ENCODE assay signal across 10 cellular contexts in the genomic region with DNA sequence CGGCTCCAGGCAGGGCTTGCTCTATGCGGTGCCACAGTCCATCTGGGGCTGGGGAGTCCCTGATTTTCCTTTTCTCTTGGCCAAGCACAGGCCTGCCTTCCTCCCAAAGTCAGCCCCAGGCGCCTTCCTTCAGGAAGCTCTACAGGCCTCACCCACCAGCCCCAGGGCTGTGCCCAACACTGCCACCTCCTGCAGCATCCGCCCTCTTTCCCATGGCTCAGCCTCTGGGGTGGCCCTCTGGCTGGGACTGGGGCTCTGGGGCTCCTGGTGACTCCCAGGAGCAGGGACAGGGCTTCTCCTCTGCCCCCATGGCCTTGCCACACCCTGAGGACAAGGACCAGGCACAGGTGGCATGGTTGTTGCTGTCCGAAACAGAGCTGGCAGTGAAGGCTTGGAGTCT. TPM values are rescaled to one million over a fixed set of nuclear protein-coding genes. Genes with fewer than 3 reads are reported as not detected.
DNase-seq lines count a peak whose midpoint lies in the region; ATAC-seq, FAIRE-seq and TF ChIP-seq lines count a peak whose summit lies in the region.
"Had no signal": no experiment of that assay in that cellular context is flagged by ENCODE, and none has a peak within 500 bp of the region (broad histone marks: within the 10 kb centered on the region; RNA-seq: fewer than 3 reads in every experiment).

No MANE protein-coding gene starts in this region.

- H3K36me3 ChIP-seq in PC-3 (ENCODE audit: low read depth, low read length) = peaks cover 25% of the 10 kb centered on the region; the same call in 1 of the 2 replicates
- H3K36me3 ChIP-seq in bronchial epithelial cell (ENCODE audit: control insufficient read depth, insufficient read depth, low read length) = peaks cover 25% of the 10 kb centered on the region
- peaks cover 5% of the 10 kb centered on the region for H3K36me3 ChIP-seq in lower lobe of right lung
- H3K36me3 ChIP-seq in stomach smooth muscle (ENCODE audit: control insufficient read depth in 2 of 2, insufficient read depth in 2 of 2, low read length in 2 of 2) = no peaks in the 10 kb centered on the region

- peak overlapping the region; percentile 73 for H3K9ac ChIP-seq in PC-3 (ENCODE audit: low read length)
- peak overlapping the region; percentile 15 to 51 for H3K9ac ChIP-seq in stomach smooth muscle (ENCODE audit: low read length in 2 of 2)

- no TSS peak for BruUV-seq in PC-3 (replicated peaks; lab: Mats Ljungman, UMichigan)

- no peaks in the 10 kb centered on the region for H3F3A ChIP-seq in PC-3 (ENCODE audit: low read length, unreplicated experiment)

- POLR2A ChIA-PET in PC-3 (lab: Charles Lee; ENCODE audit: unreplicated experiment) (no interaction called here), HEK293T (lab: Yijun Ruan, JAX) (no interaction called here)

- H3K9me3 ChIP-seq in PC-3 (ENCODE audit: low read length) (no peaks in the 10 kb centered on the region), lower lobe of right lung (no peaks in the 10 kb centered on the region), stomach smooth muscle (ENCODE audit: control insufficient read depth in 2 of 2, low read length in 2 of 2) (no peaks in the 10 kb centered on the region)

- H3K9me2 ChIP-seq in PC-3 (replicated peaks; ENCODE audit: low read length) = no peaks in the 10 kb centered on the region

- no peak for FAIRE-seq in bronchial epithelial cell (lab: Jason Lieb, UNC)

- H2AFZ ChIP-seq in PC-3 (ENCODE audit: low read length) = peak overlapping the region; percentile 72; the same call in 1 of the 2 replicates

- CTCF ChIA-PET in PC-3 (lab: Charles Lee) (interaction anchor here (0.6 to 1.5 kb wide), 2 partner anchors 15 to 23 kb away, joined by 3 to 4 read pairs; no protein-coding TSS in a partner anchor), HEK293T (lab: Yijun Ruan, JAX) (interaction anchor here (0.9 kb wide), 1 partner anchor 26 kb away, joined by 3 read pairs; no protein-coding TSS in a partner anchor)

- peak; percentile 26; the same call in 1 of the 2 replicates for TF ChIP-seq CTCF in PC-3 (conservative IDR thresholded peaks at IDR 0.05; ENCODE audit: low read depth, low read length)
- no peak for TF ChIP-seq CTCF in bronchial epithelial cell (IDR thresholded peaks at IDR 0.05; ENCODE audit: insufficient read depth, low read length, severe bottlenecking)
- TF ChIP-seq CTCF in lower lobe of right lung (IDR thresholded peaks at IDR 0.05) = no peak

- H3K27ac ChIP-seq in PC-3 (ENCODE audit: low read length) (peak overlapping the region; percentile 39), lower lobe of right lung (peak overlapping the region; percentile 80), stomach smooth muscle (ENCODE audit: low read length) (peak overlapping the region; percentile 6)

- peak overlapping the region; percentile 97 for H3K4me3 ChIP-seq in PC-3 (ENCODE audit: low read length)
- H3K4me3 ChIP-seq in bronchial epithelial cell (ENCODE audit: low read depth, low read length) = peak overlapping the region; percentile 97
- H3K4me3 ChIP-seq in lower lobe of right lung = peak overlapping the region; percentile 55
- peak overlapping the region in 1 of 2 donors; percentile 52 for H3K4me3 ChIP-seq in stomach smooth muscle (ENCODE audit: low read length in 2 of 2)

- H3K4me2 ChIP-seq in PC-3 (ENCODE audit: low read length) = peak overlapping the region; percentile 97

- H4K20me1 ChIP-seq in PC-3 (ENCODE audit: low read length) = 0 out of 2 replicates have a peak, but pooled peaks cover 12% of the 10 kb centered on the region

- peaks cover 40% of the 10 kb centered on the region for H3K79me2 ChIP-seq in PC-3 (ENCODE audit: low read length)

- H3K27me3 ChIP-seq in PC-3 (ENCODE audit: low read length) (no peaks in the 10 kb centered on the region), bronchial epithelial cell (ENCODE audit: control insufficient read depth, insufficient read depth, low read length) (no peaks in the 10 kb centered on the region), lower lobe of right lung (ENCODE audit: low read depth) (peaks cover 27% of the 10 kb centered on the region), stomach smooth muscle (ENCODE audit: control insufficient read depth in 1 of 2, insufficient read depth in 2 of 2, low read length in 2 of 2) (peaks cover 35 to 36% of the 10 kb centered on the region in 2 donors)

- H3K4me1 ChIP-seq in PC-3 (ENCODE audit: insufficient read depth, low read length) (peaks cover 30% of the 10 kb centered on the region), lower lobe of right lung (peaks cover 18% of the 10 kb centered on the region), stomach smooth muscle (ENCODE audit: control insufficient read depth, insufficient read depth, low read length) (peaks cover 13% of the 10 kb centered on the region)

- peak; percentile 14 for ATAC-seq in PC-3
- peak; percentile 2 to 13 for ATAC-seq in lower lobe of right lung
- no peak for ATAC-seq in GM19397 (IDR thresholded peaks at IDR 0.05; ENCODE audit: unreplicated experiment)
- ATAC-seq in GM18870 (IDR thresholded peaks at IDR 0.05; ENCODE audit: unreplicated experiment) = no peak

- intact Hi-C loops in PC-3 (cut with micrococcal nuclease) (loop anchor here (2.0 kb wide), 1 partner anchor 25 kb away; no protein-coding TSS in a partner anchor), lower lobe of right lung (cut with DNase I) (no loop called here)

- DNase-seq in PC-3 = peak; percentile 50
- no peak for DNase-seq in bronchial epithelial cell (ENCODE audit: low read depth)
- peak; percentile 46 for DNase-seq in lower lobe of right lung
- DNase-seq in NCI-H446 treated with DMSO at 0.1 percent for 48 hours (lab: John Stamatoyannopoulos, UW) = no peak
- no peak for DNase-seq in HEK293T (ENCODE audit: extremely low spot score)
- DNase-seq: activated CD4-positive, alpha-beta T cell treated with anti-CD3 and anti-CD28 coated beads for 36 hours; hippocampal formation had no signal

TF ChIP-seq in HEK293T, 16 proteins besides CTCF, POLR2A, EP300 and RAD21:
- TF ChIP-seq CTBP1 (IDR thresholded peaks at IDR 0.05; ENCODE audit: borderline replicate concordance) (no peak), TARDBP (IDR thresholded peaks at IDR 0.05) (no peak), ELF4 (IDR thresholded peaks at IDR 0.05) (no peak), BHLHE40 (IDR thresholded peaks at IDR 0.05; ENCODE audit: borderline replicate concordance) (no peak), HDGF (IDR thresholded peaks at IDR 0.05; ENCODE audit: borderline replicate concordance) (no peak), FOXM1 (IDR thresholded peaks at IDR 0.05; ENCODE audit: borderline replicate concordance) (no peak), L3MBTL2 (conservative IDR thresholded peaks at IDR 0.05) (no peak), ARNT (IDR thresholded peaks at IDR 0.05) (no peak), SUZ12 (IDR thresholded peaks at IDR 0.05) (no peak), SP1 (IDR thresholded peaks at IDR 0.05) (no peak), ZNF384 (IDR thresholded peaks at IDR 0.05) (no peak), FOXA1 (IDR thresholded peaks at IDR 0.05) (no peak), FOXK2 (IDR thresholded peaks at IDR 0.05) (no peak), LEF1 (IDR thresholded peaks at IDR 0.05; ENCODE audit: borderline replicate concordance) (no peak), NFRKB (IDR thresholded peaks at IDR 0.05) (no peak)
- TF ChIP-seq, protein P1, sequence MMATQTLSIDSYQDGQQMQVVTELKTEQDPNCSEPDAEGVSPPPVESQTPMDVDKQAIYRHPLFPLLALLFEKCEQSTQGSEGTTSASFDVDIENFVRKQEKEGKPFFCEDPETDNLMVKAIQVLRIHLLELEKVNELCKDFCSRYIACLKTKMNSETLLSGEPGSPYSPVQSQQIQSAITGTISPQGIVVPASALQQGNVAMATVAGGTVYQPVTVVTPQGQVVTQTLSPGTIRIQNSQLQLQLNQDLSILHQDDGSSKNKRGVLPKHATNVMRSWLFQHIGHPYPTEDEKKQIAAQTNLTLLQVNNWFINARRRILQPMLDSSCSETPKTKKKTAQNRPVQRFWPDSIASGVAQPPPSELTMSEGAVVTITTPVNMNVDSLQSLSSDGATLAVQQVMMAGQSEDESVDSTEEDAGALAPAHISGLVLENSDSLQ (IDR thresholded peaks at IDR 0.05) = no peak

RNA-seq across cellular contexts. Expression of a gene that starts 0.8 kb away (rescaled TPM):
- total RNA-seq in PC-3 (2014; rRNA removed) (273 and 362 TPM in 2 replicates), bronchial epithelial cell (297 and 565 TPM in 2 replicates), lower lobe of right lung (34.7 TPM)

RNA-seq across cellular contexts. Expression of a gene that starts 42.9 kb away (rescaled TPM):
- 64.9 and 75.0 TPM in 2 replicates for total RNA-seq in PC-3 (2014; rRNA removed)
- total RNA-seq in bronchial epithelial cell = 13.4 and 32.8 TPM in 2 replicates
- total RNA-seq in lower lobe of right lung = 34.0 TPM

RNA-seq across cellular contexts. Expression of a gene that starts 54.9 kb away (rescaled TPM):
- total RNA-seq in PC-3 (2014; rRNA removed) (97.8 and 115 TPM in 2 replicates), bronchial epithelial cell (58.4 and 65.0 TPM in 2 replicates), lower lobe of right lung (73.0 TPM)

RNA-seq across cellular contexts. Expression of a gene that starts 55.1 kb away (rescaled TPM):
- total RNA-seq in PC-3 (2014; rRNA removed) (54.2 and 97.7 TPM in 2 replicates), bronchial epithelial cell (11.6 and 28.9 TPM in 2 replicates), lower lobe of right lung (39.4 TPM)

Comparison
In these comparisons a context has a peak if more than half of its experiments do, and no peak if none do; other contexts are left out.
1. ATAC-seq: peak in PC-3 (single experiment) and lower lobe of right lung (2 of 2); none in GM19397 (single experiment) and GM18870 (single experiment).
2. DNase-seq: peak in PC-3 (single experiment) and lower lobe of right lung (single experiment); none in bronchial epithelial cell (single experiment), NCI-H446 treated with DMSO at 0.1 percent for 48 hours (single experiment) and HEK293T (single experiment).
3. H3K27ac ChIP-seq: peak in every context shown above with its lines; median percentile 80 in lower lobe of right lung; 39 in PC-3; 6 in stomach smooth muscle.